26 cellular contexts compared by ENCODE assay signal in genomic region chr4:94305468-94306225, GRCh38. TPM values are rescaled to one million over a fixed set of nuclear protein-coding genes. Genes with fewer than 3 reads are reported as not detected.
DNase-seq lines count a peak whose midpoint lies in the region; ATAC-seq and TF ChIP-seq lines count a peak whose summit lies in the region.
"Had no signal": no experiment of that assay in that cellular context is flagged by ENCODE, and none has a peak within 500 bp of the region (broad histone marks: within the 10 kb centered on the region; RNA-seq: fewer than 3 reads in every experiment).

No MANE protein-coding gene starts in this region.

- DNase-seq in DMS 273 (lab: John Stamatoyannopoulos, UW; ENCODE audit: unreplicated experiment): peak; percentile 85
- peak; percentile 54 for DNase-seq in fibroblast of peridontal ligament (ENCODE audit: extremely low read depth)
- peak; percentile 49 for DNase-seq in renal cortical epithelial cell (ENCODE audit: low read depth)
- DNase-seq in dorsolateral prefrontal cortex: no peak
- no peak for DNase-seq in SW480 (ENCODE audit: low spot score)
- DNase-seq: activated CD4-positive, alpha-beta T cell treated with anti-CD3 and anti-CD28 coated beads, Interleukin-2, amount 10 ng/mL, durations not matched to agents 7 days and 5 days; activated CD8-positive, alpha-beta memory T cell treated with anti-CD3 and anti-CD28 coated beads, Interleukin-2, amount 50 U/mL, for 4 hours; activated naive CD8-positive, alpha-beta T cell treated with anti-CD3 and anti-CD28 coated beads, Interleukin-2, amount 10 ng/mL, durations not matched to agents 7 days and 5 days; AML-193; body of pancreas; DND-41; gastrocnemius medialis; NCI-H1048; NCI-H2029; stimulated activated CD4-positive, alpha-beta T cell treated with anti-CD3 and anti-CD28 coated beads, Interleukin-4, amount 100 ng/mL, for 1 hour; SW 1271 had no signal

- no peaks in the 10 kb centered on the region; the same call in 1 of the 2 replicates for H3F3A ChIP-seq in Loucy (ENCODE audit: low read depth)

- no peak for ATAC-seq in HG02798 (IDR thresholded peaks at IDR 0.05; ENCODE audit: poor library complexity, unreplicated experiment)
- ATAC-seq: body of pancreas; gastrocnemius medialis; HCT116; natural killer cell treated with Interleukin-12 subunit alpha and Interleukin-12 subunit beta and Interleukin-15 and Interleukin-18, amount 100 ng/mL, for 72 hours had no signal

- H3K79me2 ChIP-seq in Loucy (ENCODE audit: insufficient read depth, low read length): no peaks in the 10 kb centered on the region
- H3K79me2 ChIP-seq: parathyroid adenoma had no signal

- H3K4me3 ChIP-seq in Loucy (ENCODE audit: low read length, poor library complexity, severe bottlenecking) (no peak overlapping the region), dorsolateral prefrontal cortex (no peak overlapping the region)
- H3K4me3 ChIP-seq: body of pancreas, gastrocnemius medialis, skin epidermis, tibial nerve had no signal

- H3K36me3 ChIP-seq in Loucy (ENCODE audit: insufficient read depth, low read length): no peaks in the 10 kb centered on the region
- H3K36me3 ChIP-seq: gastrocnemius medialis, tibial nerve had no signal

- no peaks in the 10 kb centered on the region for H4K20me1 ChIP-seq in Loucy (ENCODE audit: insufficient read depth, low read length, poor library complexity, severe bottlenecking)

- peaks cover 17% of the 10 kb centered on the region for H3K4me1 ChIP-seq in Loucy (ENCODE audit: insufficient read depth, low read length, poor library complexity, severe bottlenecking)
- H3K4me1 ChIP-seq: body of pancreas, gastrocnemius medialis, parathyroid adenoma had no signal

- H3K9ac ChIP-seq in Loucy (ENCODE audit: low read depth, low read length, poor library complexity, severe bottlenecking): no peak overlapping the region
- H3K9ac ChIP-seq: parathyroid adenoma had no signal

- intact Hi-C loops in dorsolateral prefrontal cortex (cut with DNase I): loop anchor here in 1 of 2 donors (10.0 kb wide), 2 partner anchors 89 to 289 kb away; no protein-coding TSS in a partner anchor

- no peaks in the 10 kb centered on the region for H3K27me3 ChIP-seq in Loucy (ENCODE audit: insufficient read depth, low read length, poor library complexity, severe bottlenecking)
- no peaks in the 10 kb centered on the region for H3K27me3 ChIP-seq in dorsolateral prefrontal cortex
- H3K27me3 ChIP-seq: body of pancreas, gastrocnemius medialis, tibial nerve had no signal

- no peak overlapping the region for H3K27ac ChIP-seq in dorsolateral prefrontal cortex
- H3K27ac ChIP-seq: body of pancreas, epithelial cell of prostate, gastrocnemius medialis, parathyroid adenoma, skin epidermis had no signal

- peak overlapping the region; percentile 6 for H3K4me2 ChIP-seq in Loucy (ENCODE audit: low read depth, low read length, poor library complexity, severe bottlenecking)

- H3K9me2 ChIP-seq in Loucy (replicated peaks; ENCODE audit: low read depth, low read length): no peaks in the 10 kb centered on the region

- H2AFZ ChIP-seq in Loucy (ENCODE audit: low read length): no peak overlapping the region
- H2AFZ ChIP-seq: parathyroid adenoma had no signal

- no peaks in the 10 kb centered on the region for H3K9me3 ChIP-seq in Loucy (ENCODE audit: insufficient read depth, low read depth, low read length)
- H3K9me3 ChIP-seq: body of pancreas, gastrocnemius medialis, tibial nerve had no signal

- TF ChIP-seq CTCF in Loucy (conservative IDR thresholded peaks at IDR 0.05; ENCODE audit: low read length) (no peak), dorsolateral prefrontal cortex (IDR thresholded peaks at IDR 0.05 in 54 of 56, conservative IDR thresholded peaks at IDR 0.05 in 2 of 56; ENCODE audit: low read depth in 1 of 56, partially characterized antibody in 56 of 56) (no peak)

RNA-seq across cellular contexts. Expression of gene HPGDS, which starts 37.0 kb away (rescaled TPM):
- total RNA-seq in renal cortical epithelial cell (not detected in 2 replicates), dorsolateral prefrontal cortex (1 to 10 TPM in 93 of 120 experiments, under 1 TPM in 21, not detected in 6; 0.29 to 6.2 (median 1.9) TPM)
- total RNA-seq: activated naive CD8-positive, alpha-beta T cell treated with anti-CD3 and anti-CD28 coated beads, Interleukin-2, amount 10 ng/mL, durations not matched to agents 7 days and 5 days; HT1080; RPMI7951 had no signal

Comparison
In these comparisons a context has a peak if more than half of its experiments do, and no peak if none do; other contexts are left out.
1. DNase-seq: peak in DMS 273 (single experiment), fibroblast of peridontal ligament (single experiment) and renal cortical epithelial cell (single experiment); none in dorsolateral prefrontal cortex (0 of 10) and SW480 (single experiment).